ENCODE assay signal across 26 cellular contexts in genomic region chr9:115594551-115594950, GRCh38.
DNase-seq lines count a peak whose midpoint lies in the region; TF ChIP-seq lines count a peak whose summit lies in the region.
"Had no signal": no experiment of that assay in that cellular context is flagged by ENCODE, and none has a peak within 500 bp of the region (broad histone marks: within the 10 kb centered on the region; RNA-seq: fewer than 3 reads in every experiment).

No MANE protein-coding gene starts in this region.

- H3K79me2 ChIP-seq in smooth muscle cell (ENCODE audit: low read depth): no peaks in the 10 kb centered on the region

- no peak for TF ChIP-seq CTCF in HFFc6 (IDR thresholded peaks at IDR 0.05)
- no peak for TF ChIP-seq CTCF in fibroblast of villous mesenchyme (IDR thresholded peaks at IDR 0.05; ENCODE audit: insufficient read depth, low read depth, low read length)
- no peak for TF ChIP-seq CTCF in smooth muscle cell (IDR thresholded peaks at IDR 0.05; ENCODE audit: borderline replicate concordance, insufficient read depth, poor library complexity, severe bottlenecking)
- TF ChIP-seq CTCF in thyroid gland (IDR thresholded peaks at IDR 0.05): no peak

- H3K9me3 Mint-ChIP-seq in HFFc6: no peaks in the 10 kb centered on the region
- H3K9me3 Mint-ChIP-seq: activated CD4-positive, alpha-beta T cell treated with anti-CD3 and anti-CD28 coated beads, Interleukin-2, amount 10 ng/mL, durations not matched to agents 7 days and 5 days; activated naive CD4-positive, alpha-beta T cell treated with anti-CD3 and anti-CD28 coated beads, Interleukin-2, amount 10 ng/mL, durations not matched to agents 7 days and 5 days; activated T-cell treated with anti-CD3 and anti-CD28 coated beads, Interleukin-2, amount 50 U/mL, for 72 hours; neural crest cell had no signal

- H3K36me3 Mint-ChIP-seq in HFFc6 (ENCODE audit: low read depth): 0 out of 2 replicates have a peak, but pooled peaks cover 6% of the 10 kb centered on the region
- H3K36me3 Mint-ChIP-seq: activated CD8-positive, alpha-beta memory T cell treated with anti-CD3 and anti-CD28 coated beads, Interleukin-2, amount 10 ng/mL, durations not matched to agents 7 days and 5 days; activated naive CD4-positive, alpha-beta T cell treated with anti-CD3 and anti-CD28 coated beads, Interleukin-2, amount 10 ng/mL, durations not matched to agents 7 days and 5 days had no signal

- H3K4me2 ChIP-seq in smooth muscle cell: peak overlapping the region; percentile 67
- H3K4me2 ChIP-seq: BLaER1 had no signal

- H3F3A ChIP-seq in smooth muscle cell (ENCODE audit: low read depth): peaks cover 14% of the 10 kb centered on the region

- H3K4me1 Mint-ChIP-seq in HFFc6 (ENCODE audit: low read depth): peaks cover 95% of the 10 kb centered on the region
- H3K4me1 Mint-ChIP-seq: activated CD4-positive, alpha-beta T cell treated with anti-CD3 and anti-CD28 coated beads, Interleukin-2, amount 10 ng/mL, durations not matched to agents 7 days and 5 days; activated CD8-positive, alpha-beta memory T cell treated with anti-CD3 and anti-CD28 coated beads, Interleukin-2, amount 10 ng/mL, durations not matched to agents 7 days and 5 days; activated naive CD4-positive, alpha-beta T cell treated with anti-CD3 and anti-CD28 coated beads, Interleukin-2, amount 10 ng/mL, durations not matched to agents 7 days and 5 days had no signal

- no peaks in the 10 kb centered on the region for H3K27me3 ChIP-seq in smooth muscle cell (ENCODE audit: low read depth)
- H3K27me3 ChIP-seq in thyroid gland: no peaks in the 10 kb centered on the region
- H3K27me3 ChIP-seq: BLaER1, transverse colon had no signal

- H2AFZ ChIP-seq in smooth muscle cell (ENCODE audit: low read depth): no peak overlapping the region

- H3K4me3 ChIP-seq in fibroblast of villous mesenchyme (ENCODE audit: low read depth, low read length) (no peak overlapping the region), smooth muscle cell (no peak overlapping the region), thyroid gland (replicated peaks in 1 of 3) (no peak overlapping the region)
- H3K4me3 ChIP-seq: BLaER1, gastrocnemius medialis, lower lobe of right lung, transverse colon had no signal

- no peaks in the 10 kb centered on the region for H3K36me3 ChIP-seq in smooth muscle cell (ENCODE audit: low read depth)
- H3K36me3 ChIP-seq in thyroid gland: no peaks in the 10 kb centered on the region
- H3K36me3 ChIP-seq: BLaER1, gastrocnemius medialis, lower lobe of right lung, transverse colon had no signal

- 7% methylated on average over 1 of the region's 1 CpG for WGBS in smooth muscle cell (ENCODE audit: low lambda C conversion rate)
- 80 to 82% methylated on average over 1 of the region's 1 CpG for WGBS in thyroid gland, 2 donors

- H4K20me1 ChIP-seq in smooth muscle cell (ENCODE audit: low read depth): no peaks in the 10 kb centered on the region
- H4K20me1 ChIP-seq: BLaER1 had no signal

- intact Hi-C loops in thyroid gland (cut with DNase I): loop anchor here (10.0 kb wide), 3 partner anchors 520 to 1060 kb away; no protein-coding TSS in a partner anchor

- peak overlapping the region; percentile 58 for H3K9ac ChIP-seq in smooth muscle cell (ENCODE audit: low read depth)
- H3K9ac ChIP-seq: BLaER1 had no signal

- peaks cover 42% of the 10 kb centered on the region for H3K4me1 ChIP-seq in smooth muscle cell (ENCODE audit: low read depth)
- no peaks in the 10 kb centered on the region for H3K4me1 ChIP-seq in thyroid gland
- H3K4me1 ChIP-seq: lower lobe of right lung had no signal

- TF ChIP-seq POLR2A in thyroid gland (IDR thresholded peaks at IDR 0.05): no peak

- H3K4me3 Mint-ChIP-seq in HFFc6: no peak overlapping the region
- H3K4me3 Mint-ChIP-seq: activated CD4-positive, alpha-beta T cell treated with anti-CD3 and anti-CD28 coated beads, Interleukin-2, amount 10 ng/mL, durations not matched to agents 7 days and 5 days; activated CD8-positive, alpha-beta memory T cell treated with anti-CD3 and anti-CD28 coated beads, Interleukin-2, amount 10 ng/mL, durations not matched to agents 7 days and 5 days; activated naive CD4-positive, alpha-beta T cell treated with anti-CD3 and anti-CD28 coated beads, Interleukin-2, amount 10 ng/mL, durations not matched to agents 7 days and 5 days; activated T-cell treated with anti-CD3 and anti-CD28 coated beads, Interleukin-2, amount 50 U/mL, for 72 hours; neural crest cell had no signal

- no peaks in the 10 kb centered on the region for H3K27me3 Mint-ChIP-seq in HFFc6 (ENCODE audit: insufficient read depth)

- H3K27ac Mint-ChIP-seq in HFFc6: peak overlapping the region; percentile 93
- H3K27ac Mint-ChIP-seq: activated CD4-positive, alpha-beta T cell treated with anti-CD3 and anti-CD28 coated beads, Interleukin-2, amount 10 ng/mL, durations not matched to agents 7 days and 5 days; activated CD8-positive, alpha-beta memory T cell treated with anti-CD3 and anti-CD28 coated beads, Interleukin-2, amount 10 ng/mL, durations not matched to agents 7 days and 5 days; activated naive CD4-positive, alpha-beta T cell treated with anti-CD3 and anti-CD28 coated beads, Interleukin-2, amount 10 ng/mL, durations not matched to agents 7 days and 5 days; activated T-cell treated with anti-CD3 and anti-CD28 coated beads, Interleukin-2, amount 50 U/mL, for 72 hours had no signal

- H3K27ac ChIP-seq in smooth muscle cell (ENCODE audit: low read depth): peak overlapping the region; percentile 91
- H3K27ac ChIP-seq in thyroid gland: no peak overlapping the region
- H3K27ac ChIP-seq: BLaER1, gastrocnemius medialis, lower lobe of right lung had no signal

- no peaks in the 10 kb centered on the region for H3K9me3 ChIP-seq in smooth muscle cell (replicated peaks; ENCODE audit: low read depth)
- H3K9me3 ChIP-seq in thyroid gland: no peaks in the 10 kb centered on the region
- H3K9me3 ChIP-seq: gastrocnemius medialis, lower lobe of right lung, transverse colon had no signal

- no peak for DNase-seq in HFFc6
- DNase-seq in amniotic epithelial cell (ENCODE audit: low read depth): peak; percentile 75
- DNase-seq in fibroblast of villous mesenchyme (ENCODE audit: low read depth): peak; percentile 88
- DNase-seq in smooth muscle cell (lab: John Stamatoyannopoulos, UW; ENCODE audit: unreplicated experiment): no peak
- no peak for DNase-seq in NCI-H345 (lab: John Stamatoyannopoulos, UW)
- no peak for DNase-seq in thyroid gland
- DNase-seq in activated CD4-positive, alpha-beta T cell treated with anti-CD3 and anti-CD28 coated beads, Interleukin-2, amount 50 U/mL, for 48 hours: no peak
- DNase-seq: activated CD4-positive, alpha-beta T cell treated with anti-CD3 and anti-CD28 coated beads, Interleukin-2, amount 10 ng/mL, durations not matched to agents 7 days and 5 days; activated CD8-positive, alpha-beta memory T cell treated with anti-CD3 and anti-CD28 coated beads, Interleukin-2, amount 10 ng/mL, durations not matched to agents 7 days and 5 days; activated naive CD4-positive, alpha-beta T cell treated with anti-CD3 and anti-CD28 coated beads, Interleukin-2, amount 10 ng/mL, durations not matched to agents 7 days and 5 days; activated T-cell treated with anti-CD3 and anti-CD28 coated beads, Interleukin-2, amount 50 U/mL, for 72 hours; anterior cingulate cortex; cerebellar nuclear complex; COR-L47; DMS79 treated with DMSO at 0.1 percent for 48 hours; gastrocnemius medialis; H7; hypothalamus; lower lobe of right lung; NCI-H1105; NCI-H2029; NCI-H226; NCI-H82; transverse colon had no signal

Comparison
In these comparisons a context has a peak if more than half of its experiments do, and no peak if none do; other contexts are left out.
1. DNase-seq: peak in amniotic epithelial cell (single experiment) and fibroblast of villous mesenchyme (single experiment); none in HFFc6 (single experiment), smooth muscle cell (single experiment), NCI-H345 (single experiment), thyroid gland (0 of 2) and activated CD4-positive, alpha-beta T cell treated with anti-CD3 and anti-CD28 coated beads, Interleukin-2, amount 50 U/mL, for 48 hours (0 of 2).